ENCODE assay signal across 1 cellular context in genomic region chr18:5596585-5596984, GRCh38.
TF ChIP-seq lines count a peak whose summit lies in the region.

No MANE protein-coding gene starts in this region.

TF ChIP-seq in SK-N-SH treated with all-trans-retinoic acid at 6 μM for 48 hours, 23 proteins besides CTCF, POLR2A, EP300 and RAD21 (continued from another document):
- TF ChIP-seq CREB5 (CRISPR knock-in tag; IDR thresholded peaks at IDR 0.05; ENCODE audit: low read depth) (no peak), CSDC2 (CRISPR knock-in tag; IDR thresholded peaks at IDR 0.05) (no peak), POU6F1 (CRISPR knock-in tag; IDR thresholded peaks at IDR 0.05; ENCODE audit: borderline replicate concordance, low read depth) (no peak), CSRNP3 (CRISPR knock-in tag; IDR thresholded peaks at IDR 0.05) (no peak), TSHZ2 (CRISPR knock-in tag; IDR thresholded peaks at IDR 0.05) (no peak), TOX (CRISPR knock-in tag; IDR thresholded peaks at IDR 0.05; ENCODE audit: borderline replicate concordance) (no peak), ESRRG (CRISPR knock-in tag; IDR thresholded peaks at IDR 0.05) (no peak), ZC3H10 (CRISPR knock-in tag; IDR thresholded peaks at IDR 0.05) (no peak), SNAI2 (CRISPR knock-in tag; IDR thresholded peaks at IDR 0.05) (no peak), GLIS3 (CRISPR knock-in tag; IDR thresholded peaks at IDR 0.05) (no peak), PATZ1 (CRISPR knock-in tag; IDR thresholded peaks at IDR 0.05; ENCODE audit: borderline replicate concordance) (no peak), ZNF70 (CRISPR knock-in tag; IDR thresholded peaks at IDR 0.05) (no peak), BACH2 (CRISPR knock-in tag; IDR thresholded peaks at IDR 0.05; ENCODE audit: borderline replicate concordance) (no peak)
